In genomic region chr1:161792740-161793139, GRCh38 we compare ENCODE assay signal across 7 cellular contexts. TPM values are rescaled to one million over a fixed set of nuclear protein-coding genes. Genes with fewer than 3 reads are reported as not detected.
A peak's percentile ranks its signal among the peaks of the same experiment; 100 is the strongest.
DNase-seq lines count a peak whose midpoint lies in the region; ATAC-seq and TF ChIP-seq lines count a peak whose summit lies in the region.

No MANE protein-coding gene starts in this region.

- H3K9me3 ChIP-seq in T-helper 17 cell (ENCODE audit: control insufficient read depth, low read length, poor library complexity, severe bottlenecking): no peaks in the 10 kb centered on the region

- in situ Hi-C loops in G401 (cut with HindIII; ENCODE audit: low sequenced_read_pairs): no loop called here

- H3K36me3 Mint-ChIP-seq in T-helper 17 cell (ENCODE audit: low read depth) (peaks cover 11% of the 10 kb centered on the region), osteocyte (ENCODE audit: unreplicated experiment) (peaks cover 30% of the 10 kb centered on the region)

- POLR2A ChIA-PET in HEK293T (lab: Yijun Ruan, JAX): no interaction called here

- H3K27me3 Mint-ChIP-seq in T-helper 17 cell (no peaks in the 10 kb centered on the region), osteocyte (ENCODE audit: unreplicated experiment) (no peaks in the 10 kb centered on the region)

- H3K4me1 Mint-ChIP-seq in T-helper 17 cell: peaks cover 13% of the 10 kb centered on the region
- H3K4me1 Mint-ChIP-seq in osteocyte (ENCODE audit: unreplicated experiment): peaks cover 4% of the 10 kb centered on the region

- no peaks in the 10 kb centered on the region for H3K9me3 Mint-ChIP-seq in osteocyte (ENCODE audit: unreplicated experiment)

- TF ChIP-seq CTCF in fibroblast of the aortic adventitia (IDR thresholded peaks at IDR 0.05; ENCODE audit: insufficient read depth, low read length) (peak; percentile 48), osteocyte (IDR thresholded peaks at IDR 0.05) (peak; percentile 77)

- peak overlapping the region; percentile 19 for H3K27ac Mint-ChIP-seq in T-helper 17 cell
- H3K27ac Mint-ChIP-seq in osteocyte (ENCODE audit: unreplicated experiment): no peak overlapping the region

- peak; percentile 61 for DNase-seq in G401 (ENCODE audit: low spot score)
- peak; percentile 58 for DNase-seq in HEK293T (ENCODE audit: extremely low spot score)
- DNase-seq in NCI-H1694 (lab: John Stamatoyannopoulos, UW): peak; percentile 81
- no peak for DNase-seq in T-helper 17 cell
- peak; percentile 89 for DNase-seq in fibroblast of the aortic adventitia (ENCODE audit: low read depth)
- no peak for DNase-seq in osteocyte (ENCODE audit: extremely low spot score, unreplicated experiment)

- H3K4me3 Mint-ChIP-seq in T-helper 17 cell: no peak overlapping the region
- no peak overlapping the region for H3K4me3 Mint-ChIP-seq in osteocyte (ENCODE audit: unreplicated experiment)

- no peak overlapping the region for H3K4me3 ChIP-seq in fibroblast of the aortic adventitia (ENCODE audit: low read depth, low read length)

- ATAC-seq in T-helper 17 cell (peak; percentile 72), GM21576 (IDR thresholded peaks at IDR 0.05; ENCODE audit: unreplicated experiment) (no peak)

- CTCF ChIA-PET in HEK293T (lab: Yijun Ruan, JAX): interaction anchor here (0.7 to 2.2 kb wide), 7 partner anchors 10 to 248 kb away, joined by 3 to 62 read pairs (median 5); no protein-coding TSS in a partner anchor

TF ChIP-seq in HEK293T, 16 proteins besides CTCF, POLR2A, EP300 and RAD21:
- 0 out of 2 replicates have a peak, but pooled peaks have one; percentile 10 for TF ChIP-seq BHLHE40 (IDR thresholded peaks at IDR 0.05; ENCODE audit: borderline replicate concordance)
- TF ChIP-seq LEF1 (IDR thresholded peaks at IDR 0.05; ENCODE audit: borderline replicate concordance): no peak
- TF ChIP-seq ZNF384 (IDR thresholded peaks at IDR 0.05): 0 out of 2 replicates have a peak, but pooled peaks have one; percentile 44

RNA-seq across cellular contexts. Expression of gene ATF6, which starts 26.6 kb away (rescaled TPM):
- 12.9 and 15.2 TPM in 2 replicates for total RNA-seq in G401 (2014; rRNA removed; shearing (Covaris generic))
- total RNA-seq in T-helper 17 cell (10 to 100 TPM; 17.0 to 18.6 TPM), fibroblast of the aortic adventitia (ENCODE audit: low replicate concordance) (13.7 and 32.8 TPM in 2 replicates), osteocyte (29.7 and 32.2 TPM in 2 replicates)

RNA-seq across cellular contexts. Expression of gene DUSP12, which starts 43.2 kb away (rescaled TPM):
- 42.4 and 69.1 TPM in 2 replicates for total RNA-seq in G401 (2014; rRNA removed; shearing (Covaris generic))
- total RNA-seq in T-helper 17 cell (10 to 100 TPM; 17.2 to 24.8 TPM), fibroblast of the aortic adventitia (ENCODE audit: low replicate concordance) (23.6 and 27.8 TPM in 2 replicates), osteocyte (20.1 and 21.8 TPM in 2 replicates)

Comparison
In these comparisons a context has a peak if more than half of its experiments do, and no peak if none do; other contexts are left out.
1. DNase-seq: peak in G401 (single experiment), HEK293T (single experiment), NCI-H1694 (single experiment) and fibroblast of the aortic adventitia (single experiment); none in T-helper 17 cell (0 of 3) and osteocyte (single experiment).